ENCODE assay signal across 25 cellular contexts in the genomic region with DNA sequence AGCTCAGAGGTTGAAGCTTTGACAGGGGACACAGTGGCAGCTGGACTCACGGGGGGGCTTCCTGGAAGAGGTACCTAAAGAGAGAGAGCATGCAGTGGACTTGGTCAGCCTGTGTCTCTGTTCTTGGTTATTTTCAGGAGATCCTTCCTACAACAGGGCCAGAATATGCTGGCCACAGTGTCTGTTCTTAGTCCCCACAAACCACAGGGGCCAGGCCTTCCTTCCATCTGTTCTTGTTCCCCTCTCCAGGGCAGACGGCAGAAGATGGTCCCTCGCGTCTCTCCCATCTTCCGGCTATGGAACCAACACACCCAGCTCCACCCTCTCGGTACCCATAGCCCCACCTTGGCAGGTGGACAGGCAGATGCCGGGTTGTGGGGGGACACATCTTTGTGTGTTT. TPM values are rescaled to one million over a fixed set of nuclear protein-coding genes. Genes with fewer than 3 reads are reported as not detected.
DNase-seq lines count a peak whose midpoint lies in the region; ATAC-seq and TF ChIP-seq lines count a peak whose summit lies in the region.
"Had no signal": no experiment of that assay in that cellular context is flagged by ENCODE, and none has a peak within 500 bp of the region (broad histone marks: within the 10 kb centered on the region; RNA-seq: fewer than 3 reads in every experiment).

No MANE protein-coding gene starts in this region.

- peak overlapping the region; percentile 45 for H3K27ac Mint-ChIP-seq in activated naive CD4-positive, alpha-beta T cell treated with anti-CD3 and anti-CD28 coated beads, Interleukin-2, amount 10 ng/mL, durations not matched to agents 7 days and 5 days
- H3K27ac Mint-ChIP-seq in IgD-negative memory B cell: peak overlapping the region in 2 of 3 donors; percentile 59
- peak overlapping the region; percentile 77 for H3K27ac Mint-ChIP-seq in stimulated activated effector memory CD8-positive, alpha-beta T cell treated with anti-CD3 and anti-CD28 coated beads, Interleukin-12 subunit alpha, Interleukin-12 subunit beta, amount 100 ng/mL, for 72 hours
- no peak overlapping the region for H3K27ac Mint-ChIP-seq in T-helper 2 cell treated with Interferon-gamma antibody and Interleukin-4, amounts not matched to agents 5 μg/mL and 100 μg/mL, for 36 hours
- H3K27ac Mint-ChIP-seq: activated T-helper 1 cell treated with anti-CD3 and anti-CD28 coated beads, Interleukin-12 subunit alpha, Interleukin-12 subunit beta, Interleukin-2, Interleukin-4 antibody, amounts not matched to agents 30 ng/mL and 10 ng/mL and 1 ng/mL, durations not matched to agents 14 hours and 24 hours and 36 hours; mesothelial cell of epicardium; natural killer cell had no signal

- in situ Hi-C loops in ACHN (cut with HindIII; ENCODE audit: low pct_ligation_motif_present, low pct_unique_long_range_greater_than_20kb, low sequenced_read_pairs): no loop called here

- H3K27me3 ChIP-seq in dorsolateral prefrontal cortex: no peaks in the 10 kb centered on the region
- H3K27me3 ChIP-seq: SJSA1, stomach, transverse colon had no signal

- H3K36me3 Mint-ChIP-seq in activated naive CD4-positive, alpha-beta T cell treated with anti-CD3 and anti-CD28 coated beads, Interleukin-2, amount 10 ng/mL, durations not matched to agents 7 days and 5 days: peaks cover 37% of the 10 kb centered on the region
- H3K36me3 Mint-ChIP-seq in IgD-negative memory B cell: peaks cover 5% of the 10 kb centered on the region
- H3K36me3 Mint-ChIP-seq in stimulated activated effector memory CD8-positive, alpha-beta T cell treated with anti-CD3 and anti-CD28 coated beads, Interleukin-12 subunit alpha, Interleukin-12 subunit beta, amount 100 ng/mL, for 72 hours: peaks cover 67% of the 10 kb centered on the region
- peaks cover 28% of the 10 kb centered on the region for H3K36me3 Mint-ChIP-seq in T-helper 2 cell treated with Interferon-gamma antibody and Interleukin-4, amounts not matched to agents 5 μg/mL and 100 μg/mL, for 36 hours (ENCODE audit: low read depth)
- H3K36me3 Mint-ChIP-seq: natural killer cell had no signal

- ATAC-seq in stimulated activated effector memory CD8-positive, alpha-beta T cell treated with anti-CD3 and anti-CD28 coated beads, Interleukin-12 subunit alpha, Interleukin-12 subunit beta, amount 100 ng/mL, for 72 hours: no peak
- ATAC-seq: A549, natural killer cell, Panc1 had no signal

- H3K9me3 Mint-ChIP-seq in activated naive CD4-positive, alpha-beta T cell treated with anti-CD3 and anti-CD28 coated beads, Interleukin-2, amount 10 ng/mL, durations not matched to agents 7 days and 5 days: no peaks in the 10 kb centered on the region
- no peaks in the 10 kb centered on the region for H3K9me3 Mint-ChIP-seq in IgD-negative memory B cell
- no peaks in the 10 kb centered on the region for H3K9me3 Mint-ChIP-seq in stimulated activated effector memory CD8-positive, alpha-beta T cell treated with anti-CD3 and anti-CD28 coated beads, Interleukin-12 subunit alpha, Interleukin-12 subunit beta, amount 100 ng/mL, for 72 hours
- H3K9me3 Mint-ChIP-seq in T-helper 2 cell treated with Interferon-gamma antibody and Interleukin-4, amounts not matched to agents 5 μg/mL and 100 μg/mL, for 36 hours: no peaks in the 10 kb centered on the region
- H3K9me3 Mint-ChIP-seq: activated naive CD4-positive, alpha-beta T cell treated with anti-CD3 and anti-CD28 coated beads, Interleukin-2, amount 50 U/mL, for 24 hours; activated T-helper 1 cell treated with anti-CD3 and anti-CD28 coated beads, Interleukin-12 subunit alpha, Interleukin-12 subunit beta, Interleukin-2, Interleukin-4 antibody, amounts not matched to agents 30 ng/mL and 10 ng/mL and 1 ng/mL, durations not matched to agents 14 hours and 24 hours and 36 hours; mesothelial cell of epicardium; natural killer cell had no signal

- no peak overlapping the region for H3K4me3 ChIP-seq in dorsolateral prefrontal cortex
- H3K4me3 ChIP-seq: A549, SJSA1, stomach, transverse colon had no signal

- CTCF ChIA-PET in activated naive CD4-positive, alpha-beta T cell treated with anti-CD3 and anti-CD28 coated beads, Interleukin-2, amount 10 ng/mL, durations not matched to agents 7 days and 5 days (lab: Charles Lee): no interaction called here

- TF ChIP-seq CTCF in dorsolateral prefrontal cortex (IDR thresholded peaks at IDR 0.05 in 54 of 56, conservative IDR thresholded peaks at IDR 0.05 in 2 of 56; ENCODE audit: low read depth in 1 of 56, partially characterized antibody in 56 of 56): no peak

- H3K4me3 Mint-ChIP-seq in activated naive CD4-positive, alpha-beta T cell treated with anti-CD3 and anti-CD28 coated beads, Interleukin-2, amount 10 ng/mL, durations not matched to agents 7 days and 5 days: no peak overlapping the region
- no peak overlapping the region for H3K4me3 Mint-ChIP-seq in IgD-negative memory B cell
- no peak overlapping the region for H3K4me3 Mint-ChIP-seq in stimulated activated effector memory CD8-positive, alpha-beta T cell treated with anti-CD3 and anti-CD28 coated beads, Interleukin-12 subunit alpha, Interleukin-12 subunit beta, amount 100 ng/mL, for 72 hours
- H3K4me3 Mint-ChIP-seq in T-helper 2 cell treated with Interferon-gamma antibody and Interleukin-4, amounts not matched to agents 5 μg/mL and 100 μg/mL, for 36 hours: no peak overlapping the region
- H3K4me3 Mint-ChIP-seq: activated naive CD4-positive, alpha-beta T cell treated with anti-CD3 and anti-CD28 coated beads, Interleukin-2, amount 50 U/mL, for 24 hours; activated T-helper 1 cell treated with anti-CD3 and anti-CD28 coated beads, Interleukin-12 subunit alpha, Interleukin-12 subunit beta, Interleukin-2, Interleukin-4 antibody, amounts not matched to agents 30 ng/mL and 10 ng/mL and 1 ng/mL, durations not matched to agents 14 hours and 24 hours and 36 hours; mesothelial cell of epicardium had no signal

- peak overlapping the region in 41 of 59 donors; percentile 18 to 89 (median 58) for H3K27ac ChIP-seq in dorsolateral prefrontal cortex
- H3K27ac ChIP-seq: A549, SJSA1, transverse colon had no signal

- intact Hi-C loops in dorsolateral prefrontal cortex (cut with DNase I): no loop called here

- H3K27me3 Mint-ChIP-seq in activated naive CD4-positive, alpha-beta T cell treated with anti-CD3 and anti-CD28 coated beads, Interleukin-2, amount 10 ng/mL, durations not matched to agents 7 days and 5 days: no peaks in the 10 kb centered on the region
- no peaks in the 10 kb centered on the region for H3K27me3 Mint-ChIP-seq in IgD-negative memory B cell
- H3K27me3 Mint-ChIP-seq in T-helper 2 cell treated with Interferon-gamma antibody and Interleukin-4, amounts not matched to agents 5 μg/mL and 100 μg/mL, for 36 hours (ENCODE audit: low read depth): no peaks in the 10 kb centered on the region
- H3K27me3 Mint-ChIP-seq: activated naive CD4-positive, alpha-beta T cell treated with anti-CD3 and anti-CD28 coated beads, Interleukin-2, amount 50 U/mL, for 24 hours had no signal

- DNase-seq in activated naive CD4-positive, alpha-beta T cell treated with anti-CD3 and anti-CD28 coated beads, Interleukin-2, amount 10 ng/mL, durations not matched to agents 7 days and 5 days: no peak
- DNase-seq in activated naive CD4-positive, alpha-beta T cell treated with anti-CD3 and anti-CD28 coated beads, Interleukin-2, amount 50 U/mL, for 16 hours: no peak
- no peak for DNase-seq in dorsolateral prefrontal cortex
- no peak for DNase-seq in stimulated activated effector memory CD8-positive, alpha-beta T cell treated with anti-CD3 and anti-CD28 coated beads, Interleukin-12 subunit alpha, Interleukin-12 subunit beta, amount 100 ng/mL, for 72 hours (ENCODE audit: low spot score in 2 of 2)
- DNase-seq in ACHN: no peak
- no peak for DNase-seq in RPMI8226
- no peak for DNase-seq in T-helper 2 cell treated with Interferon-gamma antibody and Interleukin-4, amounts not matched to agents 5 μg/mL and 100 μg/mL, for 36 hours (ENCODE audit: low spot score)
- DNase-seq: activated CD4-positive, alpha-beta T cell treated with anti-CD3 and anti-CD28 coated beads for 4 hours; natural killer cell; NCI-H1092 treated with DMSO at 0.1 percent for 48 hours; NCI-H187 treated with DMSO at 0.1 percent for 48 hours; NCI-H2227 treated with DMSO at 0.1 percent for 48 hours; NCI-H69; retina; small intestine; stomach; transverse colon had no signal

- H3K4me1 Mint-ChIP-seq in activated naive CD4-positive, alpha-beta T cell treated with anti-CD3 and anti-CD28 coated beads, Interleukin-2, amount 10 ng/mL, durations not matched to agents 7 days and 5 days: peaks cover 34% of the 10 kb centered on the region
- peaks cover 14 to 23% (median 23%) of the 10 kb centered on the region in 3 donors for H3K4me1 Mint-ChIP-seq in IgD-negative memory B cell
- H3K4me1 Mint-ChIP-seq in stimulated activated effector memory CD8-positive, alpha-beta T cell treated with anti-CD3 and anti-CD28 coated beads, Interleukin-12 subunit alpha, Interleukin-12 subunit beta, amount 100 ng/mL, for 72 hours: peaks cover 31% of the 10 kb centered on the region
- H3K4me1 Mint-ChIP-seq in T-helper 2 cell treated with Interferon-gamma antibody and Interleukin-4, amounts not matched to agents 5 μg/mL and 100 μg/mL, for 36 hours (ENCODE audit: low read depth): peaks cover 24% of the 10 kb centered on the region

RNA-seq across cellular contexts. Expression of gene MAST3, which starts 24.8 kb away (rescaled TPM):
- polyA plus RNA-seq in IgD-negative memory B cell: 20.3 TPM
- total RNA-seq in dorsolateral prefrontal cortex: 100 to 1,000 TPM; 138 to 282 (median 205) TPM

RNA-seq across cellular contexts. Expression of gene PIK3R2, which starts 30.5 kb away (rescaled TPM):
- polyA plus RNA-seq in IgD-negative memory B cell: 2.1 TPM
- 10 to 100 TPM; 32.9 to 92.3 (median 63.4) TPM for total RNA-seq in dorsolateral prefrontal cortex

RNA-seq across cellular contexts. Expression of gene IL12RB1, which starts 35.7 kb away (rescaled TPM):
- 9.8 TPM for polyA plus RNA-seq in IgD-negative memory B cell
- total RNA-seq in dorsolateral prefrontal cortex: 1 to 10 TPM in 102 of 120 experiments, under 1 TPM in 18; 0.32 to 5.4 (median 1.5) TPM
- total RNA-seq: mesothelial cell of epicardium had no signal
- polyA plus RNA-seq: A549 had no signal

RNA-seq across cellular contexts. Expression of gene IFI30, which starts 51.2 kb away (rescaled TPM):
- 473 TPM for polyA plus RNA-seq in IgD-negative memory B cell
- total RNA-seq in dorsolateral prefrontal cortex: 10 to 100 TPM in 35 of 120 experiments, 1 to 10 TPM in 68, under 1 TPM in 9, not detected in 8; 0.30 to 75.4 (median 7.3) TPM
- total RNA-seq: osteocyte had no signal
